Comparison of ENCODE assay signal across 13 cellular contexts in genomic region chr18:48990497-48991298, GRCh38. TPM values are rescaled to one million over a fixed set of nuclear protein-coding genes. Genes with fewer than 3 reads are reported as not detected.
DNase-seq lines count a peak whose midpoint lies in the region; TF ChIP-seq lines count a peak whose summit lies in the region.
"Had no signal": no experiment of that assay in that cellular context is flagged by ENCODE, and none has a peak within 500 bp of the region (broad histone marks: within the 10 kb centered on the region; RNA-seq: fewer than 3 reads in every experiment).

No MANE protein-coding gene starts in this region.

- H3K4me3 ChIP-seq in coronary artery (no peak overlapping the region), mesendoderm (ENCODE audit: low read length) (no peak overlapping the region)

- H3K18ac ChIP-seq in mesendoderm (ENCODE audit: low read length): no peak overlapping the region

- H3K79me1 ChIP-seq in mesendoderm (ENCODE audit: low read length): no peaks in the 10 kb centered on the region

- no peak for TF ChIP-seq CTCF in coronary artery (IDR thresholded peaks at IDR 0.05)

- no peak overlapping the region for H3K4ac ChIP-seq in mesendoderm (ENCODE audit: low read depth, low read length)

- H3K36me3 ChIP-seq in mesendoderm (ENCODE audit: control insufficient read depth, insufficient read depth, low read length): no peaks in the 10 kb centered on the region
- H3K36me3 ChIP-seq: BE2C, neutrophil had no signal

- H3K56ac ChIP-seq in mesendoderm (ENCODE audit: low read length): peak overlapping the region; percentile 47

- DNase-seq in ACHN (peak; percentile 28), M059J (ENCODE audit: low read depth) (peak; percentile 90), coronary artery (ENCODE audit: low spot score) (peak; percentile 84), mesendoderm (peak; percentile 53), hypothalamus (lab: John Stamatoyannopoulos, UW) (no peak), ecto neural progenitor cell (ENCODE audit: low spot score) (no peak), cerebellum (ENCODE audit: low spot score) (no peak), NCI-H82 treated with DMSO at 0.1 percent for 48 hours (lab: John Stamatoyannopoulos, UW; ENCODE audit: unreplicated experiment) (no peak)
- DNase-seq: activated B cell treated with CpG ODN at 0.5 μM for 24 hours; activated naive CD4-positive, alpha-beta T cell; BE2C; foreskin melanocyte had no signal

- in situ Hi-C loops in ACHN (cut with HindIII; ENCODE audit: low pct_ligation_motif_present, low pct_unique_long_range_greater_than_20kb, low sequenced_read_pairs): no loop called here

- peak overlapping the region; percentile 59 for H2AK5ac ChIP-seq in mesendoderm (ENCODE audit: low read length)

- no peak overlapping the region for H4K8ac ChIP-seq in mesendoderm (ENCODE audit: low read depth, low read length)

- H2BK120ac ChIP-seq in mesendoderm (ENCODE audit: low read depth, low read length): no peak overlapping the region

- H3K27ac ChIP-seq in coronary artery (peak overlapping the region; percentile 77 to 93), mesendoderm (ENCODE audit: low read depth, low read length) (no peak overlapping the region)
- H3K27ac ChIP-seq: neutrophil had no signal

- no peak overlapping the region for H2BK5ac ChIP-seq in mesendoderm (ENCODE audit: low read length)

- H3K23ac ChIP-seq in mesendoderm (ENCODE audit: low read length): peak overlapping the region; percentile 59

- no peak overlapping the region for H3K9ac ChIP-seq in mesendoderm (ENCODE audit: low read length)

- H4K5ac ChIP-seq in mesendoderm (ENCODE audit: low read length): no peak overlapping the region

- H3K79me2 ChIP-seq in mesendoderm (ENCODE audit: control insufficient read depth, insufficient read depth, low read length): no peaks in the 10 kb centered on the region

- no CpG with 5 or more reads among the region's 15 CpGs for WGBS in mesendoderm (ENCODE audit: extremely low coverage, insufficient coverage, low lambda C conversion rate)

- peaks cover 3% of the 10 kb centered on the region for H3K4me1 ChIP-seq in mesendoderm (ENCODE audit: control insufficient read depth, low read depth, low read length)
- H3K4me1 ChIP-seq: BE2C had no signal

- no peak overlapping the region for H3K4me2 ChIP-seq in mesendoderm (ENCODE audit: low read length)

- no peak overlapping the region for H2BK15ac ChIP-seq in mesendoderm (replicated peaks; ENCODE audit: low read depth)

- no peaks in the 10 kb centered on the region for H3K27me3 ChIP-seq in mesendoderm (ENCODE audit: insufficient read depth, low read length, poor library complexity)
- H3K27me3 ChIP-seq: BE2C, neutrophil had no signal

RNA-seq across cellular contexts. Expression of gene SMAD7, which starts 39.9 kb away (rescaled TPM):
- 12.6 and 19.3 TPM in 2 replicates for total RNA-seq in M059J (2014; rRNA removed; shearing (Covaris generic))
- 25.8 TPM for polyA plus RNA-seq in mesendoderm (2013, experiment 1 of 2)
- 23.8 TPM for polyA plus RNA-seq in mesendoderm (2013, experiment 2 of 2)
- 14.9 TPM for total RNA-seq in cerebellum

Comparison
In these comparisons a context has a peak if more than half of its experiments do, and no peak if none do; other contexts are left out.
1. DNase-seq: peak in ACHN (single experiment), M059J (single experiment), coronary artery (single experiment) and mesendoderm (single experiment); none in hypothalamus (0 of 51), ecto neural progenitor cell (single experiment), cerebellum (single experiment) and NCI-H82 treated with DMSO at 0.1 percent for 48 hours (single experiment).